ENCODE assay signal across 14 cellular contexts in genomic region chr10:61753453-61753852, GRCh38.
DNase-seq lines count a peak whose midpoint lies in the region; ATAC-seq, FAIRE-seq and TF ChIP-seq lines count a peak whose summit lies in the region.
"Had no signal": no experiment of that assay in that cellular context is flagged by ENCODE, and none has a peak within 500 bp of the region (broad histone marks: within the 10 kb centered on the region; RNA-seq: fewer than 3 reads in every experiment).

No MANE protein-coding gene starts in this region.

- H3K27ac Mint-ChIP-seq in glutamatergic neuron (ENCODE audit: unreplicated experiment), result no peak overlapping the region
- H3K27ac Mint-ChIP-seq: B cell had no signal

- FAIRE-seq in endothelial cell of umbilical vein (lab: Jason Lieb, UNC), result peak; percentile 18

- no peaks in the 10 kb centered on the region for H3K36me3 Mint-ChIP-seq in glutamatergic neuron (ENCODE audit: unreplicated experiment)
- H3K36me3 Mint-ChIP-seq: CD4-positive, CD25-positive, alpha-beta regulatory T cell had no signal

- H3K4me1 Mint-ChIP-seq in glutamatergic neuron (ENCODE audit: low read depth, unreplicated experiment), result no peaks in the 10 kb centered on the region

- H4K20me1 ChIP-seq in HCT116 (ENCODE audit: insufficient read depth) (no peaks in the 10 kb centered on the region), endothelial cell of umbilical vein (replicated peaks; ENCODE audit: control insufficient read depth, extremely low read depth, insufficient read depth, low read length) (no peaks in the 10 kb centered on the region), smooth muscle cell (ENCODE audit: low read depth) (no peaks in the 10 kb centered on the region)

- no peak overlapping the region for H3K4me3 Mint-ChIP-seq in glutamatergic neuron (ENCODE audit: unreplicated experiment)

- no peaks in the 10 kb centered on the region for H3K27me3 Mint-ChIP-seq in glutamatergic neuron (ENCODE audit: unreplicated experiment)
- H3K27me3 Mint-ChIP-seq: B cell; CD4-positive, CD25-positive, alpha-beta regulatory T cell had no signal

- BruUV-seq in HCT116 (replicated peaks; lab: Mats Ljungman, UMichigan) (no TSS peak), endothelial cell of umbilical vein (replicated peaks; lab: Mats Ljungman, UMichigan) (no TSS peak)

- H3F3A ChIP-seq in smooth muscle cell (ENCODE audit: low read depth), result peaks cover 7% of the 10 kb centered on the region

- TF ChIP-seq RAD21 in HCT116 (IDR thresholded peaks at IDR 0.05; ENCODE audit: low read depth), result no peak

- 88% methylated on average over 3 of the region's 3 CpGs for whole genome bisulfite sequencing in smooth muscle cell (ENCODE audit: low lambda C conversion rate)

- no peak for ATAC-seq in HCT116

- H3K9me3 ChIP-seq in HCT116 (ENCODE audit: control insufficient read depth in 1 of 2, insufficient read depth in 1 of 2, low read depth in 1 of 2, low read length in 2 of 2) (no peaks in the 10 kb centered on the region), endothelial cell of umbilical vein (replicated peaks; ENCODE audit: control insufficient read depth, insufficient read depth, low read length) (no peaks in the 10 kb centered on the region), smooth muscle cell (replicated peaks; ENCODE audit: low read depth) (no peaks in the 10 kb centered on the region)
- H3K9me3 ChIP-seq: Caco-2 had no signal

- no peaks in the 10 kb centered on the region for H3K9me1 ChIP-seq in endothelial cell of umbilical vein (replicated peaks; ENCODE audit: control insufficient read depth, extremely low read depth, insufficient read depth, low read length)

- H2AFZ ChIP-seq in HCT116 (ENCODE audit: low read depth, low read length, poor library complexity, severe bottlenecking), result peak overlapping the region; percentile 95
- H2AFZ ChIP-seq in endothelial cell of umbilical vein (ENCODE audit: low read depth, low read length), result no peak overlapping the region
- peak overlapping the region; percentile 75 for H2AFZ ChIP-seq in smooth muscle cell (ENCODE audit: low read depth)

- RAD21 ChIA-PET in HCT116 (lab: Charles Lee; ENCODE audit: low non-redundant PET in 1 of 2, low total read pairs in 2 of 2, uncharacterized antibody in 2 of 2, unreplicated experiment in 2 of 2), result no interaction called here

- H3K27me3 ChIP-seq in HCT116 (ENCODE audit: insufficient read depth, low read length) (no peaks in the 10 kb centered on the region), endothelial cell of umbilical vein (ENCODE audit: control insufficient read depth in 2 of 2, insufficient read depth in 2 of 2, low read length in 2 of 2) (no peaks in the 10 kb centered on the region), smooth muscle cell (ENCODE audit: low read depth) (no peaks in the 10 kb centered on the region)

- intact Hi-C loops in HCT116 (cut with micrococcal nuclease) (loop anchor here (5.0 to 10.0 kb wide), 2 partner anchors 149 to 491 kb away; partner anchors contain the start of gene ARID5B), endothelial cell of umbilical vein (cut with micrococcal nuclease) (loop anchor here (5.0 kb wide), 3 partner anchors 39 to 284 kb away; no protein-coding TSS in a partner anchor)

- dilution Hi-C loops in endothelial cell of umbilical vein (cut with MboI; ENCODE audit: extremely low pct_ligation_motif_present, low sequenced_read_pairs), result no loop called here

- no peak overlapping the region for H3K4me3 ChIP-seq in HCT116 (replicated peaks in 1 of 2; ENCODE audit: low read depth in 1 of 2, low read length in 2 of 2)
- no peak overlapping the region for H3K4me3 ChIP-seq in endothelial cell of umbilical vein (replicated peaks in 1 of 3; ENCODE audit: insufficient read depth in 1 of 3, low read depth in 1 of 3, low read length in 3 of 3)
- H3K4me3 ChIP-seq in smooth muscle cell, result no peak overlapping the region

- CTCF ChIA-PET in HCT116 (lab: Charles Lee), result interaction anchor here (0.8 to 6.2 kb wide), 4 partner anchors 21 to 143 kb away, joined by 3 to 71 read pairs (median 36); no protein-coding TSS in a partner anchor
- CTCF ChIA-PET in endothelial cell of umbilical vein (lab: Charles Lee), result interaction anchor here (0.9 to 4.7 kb wide), 4 partner anchors 8 to 492 kb away, joined by 3 to 165 read pairs (median 38); no protein-coding TSS in a partner anchor

- H3K4me2 ChIP-seq in HCT116 (ENCODE audit: low read length), result no peak overlapping the region
- H3K4me2 ChIP-seq in endothelial cell of umbilical vein (ENCODE audit: insufficient read depth, low read length), result no peak overlapping the region
- H3K4me2 ChIP-seq in smooth muscle cell, result peak overlapping the region; percentile 66

- H3K27ac ChIP-seq in HCT116 (ENCODE audit: low read depth, low read length), result no peak overlapping the region
- no peak overlapping the region for H3K27ac ChIP-seq in endothelial cell of umbilical vein (ENCODE audit: insufficient read depth, low read depth, low read length)
- H3K27ac ChIP-seq in smooth muscle cell (ENCODE audit: low read depth), result peak overlapping the region; percentile 89

- H3K9me3 Mint-ChIP-seq in glutamatergic neuron (ENCODE audit: unreplicated experiment), result no peaks in the 10 kb centered on the region

- no peaks in the 10 kb centered on the region for H3K9me2 ChIP-seq in HCT116 (ENCODE audit: insufficient read depth)

- DNase-seq in HCT116 (ENCODE audit: low read depth, low spot score) (no peak), OCI-M1 (lab: John Stamatoyannopoulos, UW) (peak; percentile 38), endothelial cell of umbilical vein (ENCODE audit: low read depth, low spot score) (no peak), smooth muscle cell (lab: John Stamatoyannopoulos, UW; ENCODE audit: unreplicated experiment) (no peak), mesenteric fat pad (ENCODE audit: low spot score) (no peak), glutamatergic neuron (no peak)
- DNase-seq in stimulated activated naive CD4-positive, alpha-beta T cell (lab: John Stamatoyannopoulos, UW), result no peak
- DNase-seq: Caco-2; CD4-positive, CD25-positive, alpha-beta regulatory T cell; DMS153; EL; NCI-H187; NCI-H345 had no signal

- H3K4me1 ChIP-seq in HCT116 (ENCODE audit: control insufficient read depth in 1 of 2, insufficient read depth in 2 of 2, low read length in 2 of 2) (peaks cover 25 to 48% of the 10 kb centered on the region in 2 experiments), endothelial cell of umbilical vein (ENCODE audit: control insufficient read depth, extremely low read depth, insufficient read depth, low read length) (peaks cover 23% of the 10 kb centered on the region), smooth muscle cell (ENCODE audit: low read depth) (peaks cover 25% of the 10 kb centered on the region)

- TF ChIP-seq CTCF in HCT116 (IDR thresholded peaks at IDR 0.05 in 2 of 3, conservative IDR thresholded peaks at IDR 0.05 in 1 of 3; ENCODE audit: borderline replicate concordance in 1 of 3, insufficient read depth in 1 of 3, low read depth in 2 of 3, low read length in 2 of 3), result no peak
- TF ChIP-seq CTCF in endothelial cell of umbilical vein (IDR thresholded peaks at IDR 0.05; ENCODE audit: extremely low read depth in 1 of 2, insufficient read depth in 1 of 2, low read depth in 1 of 2, low read length in 2 of 2), result no peak
- TF ChIP-seq CTCF in smooth muscle cell (IDR thresholded peaks at IDR 0.05; ENCODE audit: borderline replicate concordance, insufficient read depth, poor library complexity, severe bottlenecking), result no peak
- no peak for TF ChIP-seq CTCF in glutamatergic neuron (IDR thresholded peaks at IDR 0.05; ENCODE audit: partially characterized antibody, unreplicated experiment)

- TF ChIP-seq POLR2A in HCT116 (IDR thresholded peaks at IDR 0.05; ENCODE audit: borderline replicate concordance, extremely low read depth, insufficient read depth, insufficient read length) (no peak), endothelial cell of umbilical vein (IDR thresholded peaks at IDR 0.05; ENCODE audit: low read depth, low read length) (no peak)

- H3K9ac ChIP-seq in HCT116 (ENCODE audit: low read length), result no peak overlapping the region
- H3K9ac ChIP-seq in endothelial cell of umbilical vein (replicated peaks; ENCODE audit: extremely low read depth, insufficient read depth, low read length), result no peak overlapping the region
- H3K9ac ChIP-seq in smooth muscle cell (ENCODE audit: low read depth), result no peak overlapping the region

- POLR2A ChIA-PET in HCT116 (lab: Charles Lee) (no interaction called here), endothelial cell of umbilical vein (lab: Charles Lee) (no interaction called here)

- H3K79me2 ChIP-seq in HCT116 (ENCODE audit: insufficient read depth, low read length), result no peaks in the 10 kb centered on the region
- no peaks in the 10 kb centered on the region for H3K79me2 ChIP-seq in endothelial cell of umbilical vein (ENCODE audit: control insufficient read depth, insufficient read depth, low read length)
- H3K79me2 ChIP-seq in smooth muscle cell (ENCODE audit: low read depth), result no peaks in the 10 kb centered on the region

- H3K36me3 ChIP-seq in HCT116 (ENCODE audit: control insufficient read depth in 1 of 2, insufficient read depth in 2 of 2, low read length in 2 of 2) (no peaks in the 10 kb centered on the region), endothelial cell of umbilical vein (ENCODE audit: control insufficient read depth in 2 of 2, extremely low read depth in 1 of 2, insufficient read depth in 2 of 2, low read length in 2 of 2) (no peaks in the 10 kb centered on the region), smooth muscle cell (ENCODE audit: low read depth) (no peaks in the 10 kb centered on the region)

TF ChIP-seq in HCT116, 20 proteins besides CTCF, POLR2A, EP300 and RAD21:
- TF ChIP-seq SIN3A (IDR thresholded peaks at IDR 0.05; ENCODE audit: low read depth), result no peak
- no peak for TF ChIP-seq FOSL1 (IDR thresholded peaks at IDR 0.05; ENCODE audit: low read depth)

TF ChIP-seq in endothelial cell of umbilical vein, 7 proteins besides CTCF, POLR2A, EP300 and RAD21:
- TF ChIP-seq GATA2 (IDR thresholded peaks at IDR 0.05; ENCODE audit: insufficient read depth, insufficient read length, low read depth, low read length), result no peak
- no peak for TF ChIP-seq MYC (IDR thresholded peaks at IDR 0.05; ENCODE audit: low read depth, low read length)
- TF ChIP-seq JUN (IDR thresholded peaks at IDR 0.05; ENCODE audit: borderline replicate concordance, insufficient read depth, insufficient read length, low read depth), result no peak
- no peak for TF ChIP-seq POLR2AphosphoS5 (IDR thresholded peaks at IDR 0.05; ENCODE audit: insufficient read depth, low read depth, low read length)
- no peak for TF ChIP-seq MAX (IDR thresholded peaks at IDR 0.05; ENCODE audit: insufficient read depth, insufficient read length)
- no peak for TF ChIP-seq FOS (IDR thresholded peaks at IDR 0.05; ENCODE audit: borderline replicate concordance, insufficient read depth, low read length)
- no peak for TF ChIP-seq EZH2 (IDR thresholded peaks at IDR 0.05; ENCODE audit: borderline replicate concordance, low read depth, low read length, severe bottlenecking)
